In the genomic region with DNA sequence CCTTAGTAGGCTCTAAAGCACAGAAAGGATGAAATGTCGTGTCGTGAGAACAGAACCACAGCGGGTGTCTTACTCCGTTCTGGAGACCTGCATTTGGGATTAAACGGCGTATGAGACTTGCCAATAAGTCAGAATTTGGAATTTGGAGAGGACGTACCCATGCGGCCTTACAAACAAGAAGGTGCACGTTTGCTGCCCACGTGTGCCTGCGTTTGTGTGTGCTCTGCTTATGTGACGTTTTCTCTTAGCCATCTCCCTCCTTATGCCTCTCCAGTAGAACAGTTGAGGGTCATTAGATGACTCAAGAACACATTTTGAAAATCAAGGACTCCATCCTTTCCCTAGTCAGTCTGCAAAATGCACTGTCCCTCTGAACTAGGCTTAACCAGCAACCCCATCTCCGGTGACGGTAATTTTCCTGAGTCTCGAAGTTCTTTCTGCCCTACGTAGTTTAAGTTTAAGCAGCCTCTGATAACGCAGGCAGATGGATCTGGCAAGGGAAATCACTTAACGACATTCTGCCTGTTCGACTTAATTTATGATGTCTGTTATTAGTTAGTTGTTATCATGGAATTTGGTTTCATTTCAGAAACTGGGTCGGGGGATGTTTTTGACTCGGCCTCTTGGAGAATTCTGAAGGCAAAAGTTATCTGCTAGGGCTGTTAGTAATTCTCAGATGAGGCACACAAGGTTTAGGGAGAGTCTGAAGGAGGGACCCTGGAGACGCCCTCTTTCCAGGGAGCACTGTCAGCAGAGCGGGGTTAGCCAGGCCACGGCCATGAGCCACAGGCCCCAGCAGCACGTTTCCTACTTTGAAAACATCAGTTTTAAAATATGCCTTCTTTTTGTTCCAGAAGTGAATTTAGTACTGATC, we compare ENCODE assay signal across 16 cellular contexts.
DNase-seq lines count a peak whose midpoint lies in the region; ATAC-seq, FAIRE-seq and TF ChIP-seq lines count a peak whose summit lies in the region.
"Had no signal": no experiment of that assay in that cellular context is flagged by ENCODE, and none has a peak within 500 bp of the region (broad histone marks: within the 10 kb centered on the region; RNA-seq: fewer than 3 reads in every experiment).

No MANE protein-coding gene starts in this region.

- H3K36me3 Mint-ChIP-seq in activated B cell treated with CpG ODN at 0.5 μM for 24 hours (ENCODE audit: low read depth): peaks cover 94% of the 10 kb centered on the region
- H3K36me3 Mint-ChIP-seq in glutamatergic neuron (ENCODE audit: unreplicated experiment): no peaks in the 10 kb centered on the region
- H3K36me3 Mint-ChIP-seq: activated naive CD4-positive, alpha-beta T cell treated with anti-CD3 and anti-CD28 coated beads, Interleukin-2, amount 50 U/mL, for 72 hours had no signal

- FAIRE-seq in A204.1 (lab: Jason Lieb, UNC): peak; percentile 43
- FAIRE-seq: RCC 7860 had no signal

- H3K9me3 Mint-ChIP-seq in activated B cell treated with CpG ODN at 0.5 μM for 24 hours (no peaks in the 10 kb centered on the region), glutamatergic neuron (ENCODE audit: unreplicated experiment) (no peaks in the 10 kb centered on the region)
- H3K9me3 Mint-ChIP-seq: activated naive CD4-positive, alpha-beta T cell treated with anti-CD3 and anti-CD28 coated beads, Interleukin-2, amount 50 U/mL, for 72 hours had no signal

- DNase-seq in activated B cell treated with CpG ODN at 0.5 μM for 24 hours (no peak), glutamatergic neuron (no peak), ovary (peak; percentile 60 to 74 (median 61)), anterior cingulate cortex (lab: John Stamatoyannopoulos, UW) (no peak), T-helper 9 cell (no peak)
- DNase-seq in effector memory CD4-positive, alpha-beta T cell: no peak
- DNase-seq: activated CD8-positive, alpha-beta memory T cell treated with anti-CD3 and anti-CD28 coated beads for 24 hours; effector CD8-positive, alpha-beta T cell; GOT3; NCI-H1048; T1000; upper lobe of left lung had no signal

- peaks cover 19% of the 10 kb centered on the region for H3K4me1 ChIP-seq in ovary (ENCODE audit: insufficient read depth)
- peaks cover 25% of the 10 kb centered on the region for H3K4me1 ChIP-seq in effector memory CD4-positive, alpha-beta T cell (ENCODE audit: control insufficient read depth, insufficient read depth, low read length, poor library complexity, severe bottlenecking)
- H3K4me1 ChIP-seq: upper lobe of left lung had no signal

- intact Hi-C loops in activated B cell treated with CpG ODN at 0.5 μM for 24 hours (cut with micrococcal nuclease) (no loop called here), ovary (cut with DNase I) (no loop called here)

- no peaks in the 10 kb centered on the region for H3K9me3 ChIP-seq in ovary
- no peaks in the 10 kb centered on the region for H3K9me3 ChIP-seq in effector memory CD4-positive, alpha-beta T cell (ENCODE audit: control insufficient read depth, low read length)
- H3K9me3 ChIP-seq: upper lobe of left lung had no signal

- WGBS in ovary, 3 donors: 28 to 35% (median 32%) methylated on average over 25 of the region's 25 CpGs

- POLR2A ChIA-PET in activated B cell treated with CpG ODN at 0.5 μM for 24 hours (lab: Charles Lee): no interaction called here

- TF ChIP-seq CTCF in activated B cell treated with CpG ODN at 0.5 μM for 24 hours (IDR thresholded peaks at IDR 0.05) (no peak), glutamatergic neuron (IDR thresholded peaks at IDR 0.05; ENCODE audit: partially characterized antibody, unreplicated experiment) (no peak), ovary (IDR thresholded peaks at IDR 0.05) (no peak)

- no peak for ATAC-seq in activated B cell treated with CpG ODN at 0.5 μM for 24 hours (ENCODE audit: low read depth)
- ATAC-seq in HG02840 (IDR thresholded peaks at IDR 0.05; ENCODE audit: low FRiP score, unreplicated experiment): no peak

- H3K27me3 ChIP-seq in ovary: no peaks in the 10 kb centered on the region
- H3K27me3 ChIP-seq in effector memory CD4-positive, alpha-beta T cell (replicated peaks; ENCODE audit: control insufficient read depth, insufficient read depth, low read length, poor library complexity, severe bottlenecking): no peaks in the 10 kb centered on the region
- H3K27me3 ChIP-seq: upper lobe of left lung had no signal

- H3K27ac ChIP-seq in ovary: peak overlapping the region; percentile 33 to 76
- H3K27ac ChIP-seq in effector memory CD4-positive, alpha-beta T cell (ENCODE audit: insufficient read depth, low read length, poor library complexity, severe bottlenecking): no peak overlapping the region
- H3K27ac ChIP-seq: upper lobe of left lung had no signal

- H3K4me3 ChIP-seq in ovary: no peak overlapping the region
- H3K4me3 ChIP-seq in effector memory CD4-positive, alpha-beta T cell (ENCODE audit: insufficient read depth, low read depth, low read length, poor library complexity, severe bottlenecking): no peak overlapping the region
- H3K4me3 ChIP-seq: upper lobe of left lung had no signal

- H3K4me3 Mint-ChIP-seq in activated B cell treated with CpG ODN at 0.5 μM for 24 hours (no peak overlapping the region), glutamatergic neuron (ENCODE audit: unreplicated experiment) (peak overlapping the region; percentile 12)

- no peaks in the 10 kb centered on the region for H3K27me3 Mint-ChIP-seq in activated B cell treated with CpG ODN at 0.5 μM for 24 hours
- peaks cover 3% of the 10 kb centered on the region for H3K27me3 Mint-ChIP-seq in glutamatergic neuron (ENCODE audit: unreplicated experiment)

- TF ChIP-seq EP300 in ovary (IDR thresholded peaks at IDR 0.05): no peak

- peak overlapping the region; percentile 35 for H3K27ac Mint-ChIP-seq in activated B cell treated with CpG ODN at 0.5 μM for 24 hours
- H3K27ac Mint-ChIP-seq in glutamatergic neuron (ENCODE audit: unreplicated experiment): no peak overlapping the region

- CTCF ChIA-PET in activated B cell treated with CpG ODN at 0.5 μM for 24 hours (lab: Charles Lee): no interaction called here

- TF ChIP-seq POLR2A in ovary (IDR thresholded peaks at IDR 0.05): no peak

- H3K4me1 Mint-ChIP-seq in activated B cell treated with CpG ODN at 0.5 μM for 24 hours (peaks cover 6% of the 10 kb centered on the region), glutamatergic neuron (ENCODE audit: low read depth, unreplicated experiment) (peaks cover 15% of the 10 kb centered on the region)

- no peaks in the 10 kb centered on the region for H3K36me3 ChIP-seq in ovary
- H3K36me3 ChIP-seq in effector memory CD4-positive, alpha-beta T cell (ENCODE audit: control insufficient read depth, insufficient read depth, low read length): no peaks in the 10 kb centered on the region

Comparison
In these comparisons a context has a peak if more than half of its experiments do, and no peak if none do; other contexts are left out.
1. DNase-seq: peak in ovary (5 of 5); none in activated B cell treated with CpG ODN at 0.5 μM for 24 hours (single experiment), glutamatergic neuron (single experiment), anterior cingulate cortex (0 of 58), T-helper 9 cell (single experiment) and effector memory CD4-positive, alpha-beta T cell (0 of 3).